24 cellular contexts compared by ENCODE assay signal in genomic region chr12:24072302-24072701, GRCh38.
"Had no signal": no experiment of that assay in that cellular context is flagged by ENCODE, and none has a peak within 500 bp of the region (broad histone marks: within the 10 kb centered on the region; RNA-seq: fewer than 3 reads in every experiment).

No MANE protein-coding gene starts in this region.

- DNase-seq: activated CD4-positive, alpha-beta memory T cell treated with anti-CD3 and anti-CD28 coated beads for 36 hours; activated CD4-positive, alpha-beta T cell treated with anti-CD3 and anti-CD28 coated beads, Interleukin-2, amount 10 ng/mL, durations not matched to agents 7 days and 5 days; activated CD4-positive, CD25-positive, alpha-beta regulatory T cell; activated CD8-positive, alpha-beta memory T cell treated with anti-CD3 and anti-CD28 coated beads for 24 hours; activated effector memory CD4-positive, alpha-beta T cell treated with anti-CD3 and anti-CD28 coated beads, Interleukin-2, amount 50 U/mL, for 16 hours; activated naive CD4-positive, alpha-beta T cell treated with Interleukin-2 at 50 U/mL for 16 hours; activated naive CD8-positive, alpha-beta T cell treated with anti-CD3 and anti-CD28 coated beads, Interleukin-2, amount 50 U/mL, for 24 hours; activated T-cell treated with anti-CD3 and anti-CD28 coated beads, Interleukin-2, amount 50 U/mL, for 4 hours; amniotic stem cell; body of pancreas; MM.1S; NCI-H1105 treated with DMSO at 0.1 percent for 48 hours; NCI-H146; NCI-H187 treated with DMSO at 0.1 percent for 48 hours; NCI-H2081 treated with DMSO at 0.1 percent for 48 hours; NCI-H446 treated with DMSO at 0.1 percent for 48 hours; NCI-H524 treated with DMSO at 0.1 percent for 48 hours; NCI-H774; NK-92 treated with Interleukin-12 subunit alpha and Interleukin-12 subunit beta, amount 100 ng/mL, for 24 hours; PC-9; SHP77 treated with DMSO at 0.1 percent for 48 hours; T-cell; T-helper 2 cell; T1000 had no signal
